ENCODE assay signal across 11 cellular contexts in genomic region chr2:143802871-143803650, GRCh38.
DNase-seq lines count a peak whose midpoint lies in the region; ATAC-seq and FAIRE-seq lines count a peak whose summit lies in the region.
"Had no signal": no experiment of that assay in that cellular context is flagged by ENCODE, and none has a peak within 500 bp of the region (broad histone marks: within the 10 kb centered on the region; RNA-seq: fewer than 3 reads in every experiment).

No MANE protein-coding gene starts in this region.

- no peaks in the 10 kb centered on the region for H3K27me3 Mint-ChIP-seq in memory B cell

- H3K36me3 ChIP-seq in small intestine (ENCODE audit: control insufficient read depth in 2 of 2, insufficient read depth in 2 of 2, low read length in 2 of 2): no peaks in the 10 kb centered on the region
- H3K36me3 ChIP-seq: heart right ventricle had no signal

- H3K9me3 Mint-ChIP-seq in memory B cell: peaks cover 2% of the 10 kb centered on the region

- H3K4me3 Mint-ChIP-seq in memory B cell: peak overlapping the region; percentile 61

- 61 to 67% (median 67%) methylated on average over 5 of the region's 5 CpGs for WGBS in small intestine, 3 donors

- no peaks in the 10 kb centered on the region for H3K9me3 ChIP-seq in small intestine (ENCODE audit: control insufficient read depth, low read depth)
- H3K9me3 ChIP-seq: heart right ventricle had no signal

- H3K36me3 Mint-ChIP-seq in memory B cell: no peaks in the 10 kb centered on the region

- no peak overlapping the region for H3K4me3 ChIP-seq in small intestine (ENCODE audit: low read depth in 1 of 2, low read length in 2 of 2)
- H3K4me3 ChIP-seq: heart right ventricle had no signal

- H3K27me3 ChIP-seq in small intestine (ENCODE audit: control insufficient read depth in 2 of 2, insufficient read depth in 2 of 2, low read length in 2 of 2): no peaks in the 10 kb centered on the region
- H3K27me3 ChIP-seq: heart right ventricle had no signal

- H3K27ac ChIP-seq in small intestine (ENCODE audit: low read depth in 1 of 2, low read length in 1 of 2): peak overlapping the region in 1 of 2 donors; percentile 33
- H3K27ac ChIP-seq: heart right ventricle, VCaP had no signal

- FAIRE-seq in small intestine (lab: Jason Lieb, UNC): no peak

- peaks cover 11% of the 10 kb centered on the region for H3K4me1 Mint-ChIP-seq in memory B cell

- intact Hi-C loops in left colon (cut with DNase I, micrococcal nuclease): no loop called here

- peak overlapping the region; percentile 50 for H3K27ac Mint-ChIP-seq in memory B cell

- ATAC-seq in GM18867 (IDR thresholded peaks at IDR 0.05; ENCODE audit: unreplicated experiment) (peak; percentile 94), GM21619 (IDR thresholded peaks at IDR 0.05; ENCODE audit: unreplicated experiment) (peak; percentile 78), HG03378 (IDR thresholded peaks at IDR 0.05; ENCODE audit: unreplicated experiment) (peak; percentile 89), memory B cell (ENCODE audit: low read depth) (peak; percentile 46), left colon (no peak)
- ATAC-seq: heart right ventricle had no signal

- DNase-seq in memory B cell (ENCODE audit: low spot score in 2 of 2) (no peak), left colon (no peak), NCI-H526 treated with DMSO at 0.1 percent for 48 hours (lab: John Stamatoyannopoulos, UW) (no peak), small intestine (no peak)
- no peak for DNase-seq in activated CD4-positive, alpha-beta T cell treated with anti-CD3 and anti-CD28 coated beads, Interleukin-2, amount 50 U/mL, for 4 hours
- DNase-seq: heart right ventricle, NCI-H2107 had no signal

- no peaks in the 10 kb centered on the region for H3K4me1 ChIP-seq in small intestine (ENCODE audit: control insufficient read depth in 2 of 2, insufficient read depth in 1 of 2, low read depth in 1 of 2, low read length in 1 of 2)
- H3K4me1 ChIP-seq: heart right ventricle had no signal
